22 cellular contexts compared by ENCODE assay signal in the genomic region with DNA sequence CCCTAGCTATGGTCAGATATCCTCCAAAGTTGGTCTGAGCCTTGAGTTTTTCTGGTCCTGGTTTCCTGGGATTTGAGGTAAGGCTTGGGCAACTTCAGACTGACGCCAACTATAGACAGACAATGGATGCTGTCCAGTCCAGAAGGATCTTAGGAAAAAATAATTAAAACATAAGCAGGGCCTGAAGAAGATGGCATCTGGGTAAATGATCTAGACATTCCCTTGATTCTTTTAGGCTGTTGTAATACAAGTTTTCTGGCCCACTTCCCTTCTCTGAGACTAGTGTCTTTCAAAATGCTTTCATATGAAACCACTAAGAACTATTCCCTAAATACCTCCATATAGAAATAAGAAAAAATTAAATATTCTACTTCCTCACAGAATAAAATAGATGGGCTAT. TPM values are rescaled to one million over a fixed set of nuclear protein-coding genes. Genes with fewer than 3 reads are reported as not detected.
DNase-seq lines count a peak whose midpoint lies in the region; ATAC-seq and TF ChIP-seq lines count a peak whose summit lies in the region.
"Had no signal": no experiment of that assay in that cellular context is flagged by ENCODE, and none has a peak within 500 bp of the region (broad histone marks: within the 10 kb centered on the region; RNA-seq: fewer than 3 reads in every experiment).

No MANE protein-coding gene starts in this region.

- H3K4me3 Mint-ChIP-seq in osteocyte (ENCODE audit: unreplicated experiment), result no peak overlapping the region
- H3K4me3 Mint-ChIP-seq: activated naive CD8-positive, alpha-beta T cell treated with anti-CD3 and anti-CD28 coated beads, Interleukin-2, amount 50 U/mL, for 24 hours; central memory CD8-positive, alpha-beta T cell; neural progenitor cell; T-helper 2 cell treated with Interferon-gamma antibody and Interleukin-4, amounts not matched to agents 5 μg/mL and 100 μg/mL, for 36 hours had no signal

- H3K36me3 Mint-ChIP-seq in osteocyte (ENCODE audit: unreplicated experiment), result peaks cover 4% of the 10 kb centered on the region

- TF ChIP-seq CTCF in osteocyte (IDR thresholded peaks at IDR 0.05) (no peak), GM13976 (IDR thresholded peaks at IDR 0.05; ENCODE audit: borderline replicate concordance, control extremely low read depth, extremely low read depth, insufficient read depth, missing control alignments) (no peak), GM20000 (IDR thresholded peaks at IDR 0.05; ENCODE audit: extremely low read depth, missing control alignments) (no peak)

- H3K4me1 Mint-ChIP-seq in osteocyte (ENCODE audit: unreplicated experiment), result peaks cover 78% of the 10 kb centered on the region

- H3K27me3 Mint-ChIP-seq in osteocyte (ENCODE audit: unreplicated experiment), result no peaks in the 10 kb centered on the region
- H3K27me3 Mint-ChIP-seq: activated naive CD8-positive, alpha-beta T cell treated with anti-CD3 and anti-CD28 coated beads, Interleukin-2, amount 50 U/mL, for 24 hours; central memory CD8-positive, alpha-beta T cell had no signal

- in situ Hi-C loops in GM13976 (cut with MboI; ENCODE audit: low sequenced_read_pairs, unreplicated experiment), result loop anchor here (5.0 to 10.0 kb wide), 2 partner anchors 168 to 251 kb away; no protein-coding TSS in a partner anchor

- no peak for ATAC-seq in GM18511 (IDR thresholded peaks at IDR 0.05; ENCODE audit: unreplicated experiment)
- ATAC-seq: activated naive CD8-positive, alpha-beta T cell treated with anti-CD3 and anti-CD28 coated beads, Interleukin-2, amount 50 U/mL, for 24 hours; HCT116; stimulated activated naive CD8-positive, alpha-beta T cell treated with anti-CD3 and anti-CD28 coated beads, Interleukin-15, Interleukin-2, amounts not matched to agents 100 U/mL and 50 U/mL, for 24 hours had no signal

- H3K27ac Mint-ChIP-seq in osteocyte (ENCODE audit: unreplicated experiment), result peak overlapping the region; percentile 56
- H3K27ac Mint-ChIP-seq: activated naive CD8-positive, alpha-beta T cell treated with anti-CD3 and anti-CD28 coated beads, Interleukin-2, amount 50 U/mL, for 24 hours; activated T-helper 2 cell treated with anti-CD3 and anti-CD28 coated beads, Interferon-gamma antibody, Interleukin-2, Interleukin-4, amounts not matched to agents 10 μg/mL and 5 μg/mL and 100 μg/mL, durations not matched to agents 14 hours and 24 hours and 36 hours; neural progenitor cell; T-helper 2 cell treated with Interferon-gamma antibody and Interleukin-4, amounts not matched to agents 5 μg/mL and 100 μg/mL, for 36 hours had no signal

- DNase-seq in AG20443 (ENCODE audit: low spot score) (peak; percentile 68), RPMI7951 (ENCODE audit: low read depth) (peak; percentile 12), fibroblast of gingiva (ENCODE audit: low read depth) (peak; percentile 82), osteocyte (ENCODE audit: extremely low spot score, unreplicated experiment) (no peak), GM13976 (ENCODE audit: low spot score) (no peak), GM20000 (ENCODE audit: low spot score) (no peak), islet precursor cell (no peak)
- DNase-seq: activated naive CD8-positive, alpha-beta T cell treated with anti-CD3 and anti-CD28 coated beads, Interleukin-2, amount 50 U/mL, for 24 hours; effector memory CD4-positive, alpha-beta T cell; Kasumi-1; NCI-H1105 treated with DMSO at 0.1 percent for 48 hours; NCI-H2107; OCI-M1; SJCRH30; stimulated activated naive CD8-positive, alpha-beta T cell treated with anti-CD3 and anti-CD28 coated beads, Interleukin-15, Interleukin-2, amounts not matched to agents 100 U/mL and 50 U/mL, for 24 hours; transverse colon had no signal

- no peaks in the 10 kb centered on the region for H3K9me3 Mint-ChIP-seq in osteocyte (ENCODE audit: unreplicated experiment)
- H3K9me3 Mint-ChIP-seq: activated naive CD8-positive, alpha-beta T cell treated with anti-CD3 and anti-CD28 coated beads, Interleukin-2, amount 50 U/mL, for 24 hours; activated T-helper 2 cell treated with anti-CD3 and anti-CD28 coated beads, Interferon-gamma antibody, Interleukin-2, Interleukin-4, amounts not matched to agents 10 μg/mL and 5 μg/mL and 100 μg/mL, durations not matched to agents 14 hours and 24 hours and 36 hours; central memory CD8-positive, alpha-beta T cell; neural progenitor cell; T-helper 2 cell treated with Interferon-gamma antibody and Interleukin-4, amounts not matched to agents 5 μg/mL and 100 μg/mL, for 36 hours had no signal

RNA-seq across cellular contexts. Expression of a gene that starts 47.6 kb away (rescaled TPM):
- 68.0 and 68.9 TPM in 2 replicates for total RNA-seq in RPMI7951 (2014; rRNA removed; shearing (Covaris generic))
- 316 and 358 TPM in 2 replicates for total RNA-seq in osteocyte

Comparison
In these comparisons a context has a peak if more than half of its experiments do, and no peak if none do; other contexts are left out.
1. DNase-seq: peak in AG20443 (single experiment), RPMI7951 (single experiment) and fibroblast of gingiva (single experiment); none in osteocyte (single experiment), GM13976 (single experiment), GM20000 (single experiment) and islet precursor cell (single experiment).